24 cellular contexts compared by ENCODE assay signal in the genomic region with DNA sequence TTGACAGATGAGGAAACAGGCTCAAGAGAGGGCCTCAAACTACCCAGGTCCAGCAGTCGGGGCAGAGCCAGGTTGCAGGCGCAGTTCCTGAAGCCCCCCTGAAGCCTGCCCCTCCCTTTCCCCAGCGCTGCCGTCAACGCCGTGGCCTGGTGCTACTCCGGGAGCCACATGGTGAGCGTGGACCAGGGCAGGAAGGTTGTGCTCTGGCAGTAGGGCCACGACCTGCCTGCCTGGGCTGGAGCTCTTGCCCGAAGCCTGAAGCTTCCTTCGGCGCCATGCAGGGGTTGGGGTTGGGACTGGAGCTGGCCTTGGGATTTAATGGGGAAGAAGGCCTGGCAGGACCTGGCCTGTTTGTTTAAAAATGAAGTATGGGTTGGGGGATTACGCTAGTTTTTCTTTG. TPM values are rescaled to one million over a fixed set of nuclear protein-coding genes. Genes with fewer than 3 reads are reported as not detected.
A peak's percentile ranks its signal among the peaks of the same experiment; 100 is the strongest.
DNase-seq lines count a peak whose midpoint lies in the region; ATAC-seq, FAIRE-seq and TF ChIP-seq lines count a peak whose summit lies in the region.
"Had no signal": no experiment of that assay in that cellular context is flagged by ENCODE, and none has a peak within 500 bp of the region (broad histone marks: within the 10 kb centered on the region; RNA-seq: fewer than 3 reads in every experiment).

No MANE protein-coding gene starts in this region.

- no peak for TF ChIP-seq EP300 in K562 (IDR thresholded peaks at IDR 0.05; ENCODE audit: low read length)

- H3K79me2 ChIP-seq in K562 (ENCODE audit: control insufficient read depth, insufficient read depth, low read length), result no peaks in the 10 kb centered on the region

- no peaks in the 10 kb centered on the region for H3K36me3 Mint-ChIP-seq in activated naive CD4-positive, alpha-beta T cell treated with anti-CD3 and anti-CD28 coated beads, Interleukin-2, amount 50 U/mL, for 24 hours
- H3K36me3 Mint-ChIP-seq in natural killer cell, result no peaks in the 10 kb centered on the region

- H3K9ac ChIP-seq in K562 (ENCODE audit: insufficient read depth in 1 of 2, low read depth in 2 of 2, low read length in 2 of 2), result no peak overlapping the region

- ATAC-seq in K562 (no peak), natural killer cell (no peak), GM19351 (IDR thresholded peaks at IDR 0.05; ENCODE audit: unreplicated experiment) (no peak), GM21619 (IDR thresholded peaks at IDR 0.05; ENCODE audit: unreplicated experiment) (no peak)
- ATAC-seq: esophagus mucosa, Panc1, sciatic nerve had no signal

- TF ChIP-seq RAD21 in K562 (CRISPR knock-in tag; conservative IDR thresholded peaks at IDR 0.05 in 1 of 2, IDR thresholded peaks at IDR 0.05 in 1 of 2), result no peak

- no peaks in the 10 kb centered on the region for H3K27me3 ChIP-seq in K562 (ENCODE audit: control insufficient read depth in 2 of 2, insufficient read depth in 2 of 2, low read length in 2 of 2)
- H3K27me3 ChIP-seq: SJCRH30, upper lobe of left lung had no signal

- no peaks in the 10 kb centered on the region for H3K27me3 Mint-ChIP-seq in activated naive CD4-positive, alpha-beta T cell treated with anti-CD3 and anti-CD28 coated beads, Interleukin-2, amount 50 U/mL, for 24 hours
- no peaks in the 10 kb centered on the region for H3K27me3 Mint-ChIP-seq in natural killer cell (ENCODE audit: low read depth in 2 of 2)
- H3K27me3 Mint-ChIP-seq: activated naive CD4-positive, alpha-beta T cell treated with anti-CD3 and anti-CD28 coated beads, Interleukin-2, amount 10 ng/mL, durations not matched to agents 7 days and 5 days had no signal

- peak overlapping the region; percentile 72 for H3K27ac Mint-ChIP-seq in activated naive CD4-positive, alpha-beta T cell treated with anti-CD3 and anti-CD28 coated beads, Interleukin-2, amount 50 U/mL, for 24 hours
- H3K27ac Mint-ChIP-seq in natural killer cell, result peak overlapping the region; percentile 93 to 95

- H4K20me1 ChIP-seq in K562 (replicated peaks; ENCODE audit: control insufficient read depth, insufficient read depth, low read length), result no peaks in the 10 kb centered on the region

- H3K27ac ChIP-seq in K562 (ENCODE audit: extremely low read depth, low read depth, low read length), result no peak overlapping the region
- H3K27ac ChIP-seq: SJCRH30 had no signal

- no peaks in the 10 kb centered on the region for H3K36me3 ChIP-seq in K562 (ENCODE audit: control insufficient read depth, insufficient read depth, low read length)
- H3K36me3 ChIP-seq: SJCRH30 had no signal

- no peak for TF ChIP-seq CTCF in K562 (IDR thresholded peaks at IDR 0.05 in 2 of 3, conservative IDR thresholded peaks at IDR 0.05 in 1 of 3; ENCODE audit: insufficient read depth in 2 of 3, low read depth in 1 of 3, low read length in 3 of 3)
- no peak for TF ChIP-seq CTCF in natural killer cell (IDR thresholded peaks at IDR 0.05)

- no peak overlapping the region for H2AFZ ChIP-seq in K562 (ENCODE audit: low read depth, low read length)

- peaks cover 17% of the 10 kb centered on the region for H3K4me1 Mint-ChIP-seq in activated naive CD4-positive, alpha-beta T cell treated with anti-CD3 and anti-CD28 coated beads, Interleukin-2, amount 50 U/mL, for 24 hours
- H3K4me1 Mint-ChIP-seq in natural killer cell, result peaks cover 13 to 34% of the 10 kb centered on the region in 2 donors

- POLR2A ChIA-PET in K562 (lab: Yijun Ruan, JAX), result interaction anchor here (0.5 to 0.8 kb wide), 2 partner anchors 8 to 109 kb away, joined by 3 to 5 read pairs; no protein-coding TSS in a partner anchor

- CTCF ChIA-PET in K562 (lab: Yijun Ruan, JAX; ENCODE audit: low intra/inter-chr PET ratio), result no interaction called here

- H3K9me1 ChIP-seq in K562 (ENCODE audit: control insufficient read depth, insufficient read depth, low read length), result no peaks in the 10 kb centered on the region

- FAIRE-seq in K562 (lab: Jason Lieb, UNC), result no peak
- FAIRE-seq: astrocyte had no signal

- no peaks in the 10 kb centered on the region for H3K9me3 ChIP-seq in K562 (replicated peaks; ENCODE audit: control insufficient read depth, insufficient read depth, low read depth, low read length)
- H3K9me3 ChIP-seq: SJCRH30, upper lobe of left lung had no signal

- no peak for DNase-seq in activated naive CD4-positive, alpha-beta T cell treated with anti-CD3 and anti-CD28 coated beads, Interleukin-2, amount 50 U/mL, for 16 hours
- DNase-seq in K562 (ENCODE audit: extremely low read depth in 1 of 4, low spot score in 3 of 4) (no peak), natural killer cell (no peak), AG20443 (ENCODE audit: low spot score) (no peak), NCI-H524 (lab: John Stamatoyannopoulos, UW) (no peak)
- DNase-seq: activated naive CD4-positive, alpha-beta T cell treated with anti-CD3 and anti-CD28 coated beads, Interleukin-2, amount 10 ng/mL, durations not matched to agents 7 days and 5 days; C1 segment of cervical spinal cord; central memory CD4-positive, alpha-beta T cell; foreskin melanocyte; H7; hippocampal formation; NCI-H1105; NCI-H446 treated with DMSO at 0.1 percent for 48 hours; SJCRH30; stimulated activated CD4-positive, alpha-beta T cell treated with anti-CD3 and anti-CD28 coated beads, Interleukin-15, amount 100 ng/mL, for 24 hours had no signal

- intact Hi-C loops in K562 (cut with micrococcal nuclease), result no loop called here
- intact Hi-C loops in natural killer cell (cut with micrococcal nuclease), result no loop called here

- H3K4me3 ChIP-seq in K562, result no peak overlapping the region
- H3K4me3 ChIP-seq: lung, SJCRH30, upper lobe of left lung had no signal

- WGBS in K562 (ENCODE audit: insufficient coverage, low coverage, missing lambda C conversion rate), result 78% methylated on average over 12 of the region's 13 CpGs

- no peak for TF ChIP-seq POLR2A in K562 (conservative IDR thresholded peaks at IDR 0.05)

- no TSS peak for BruUV-seq in K562 (replicated peaks; lab: Mats Ljungman, UMichigan)

- H3K4me3 Mint-ChIP-seq in activated naive CD4-positive, alpha-beta T cell treated with anti-CD3 and anti-CD28 coated beads, Interleukin-2, amount 50 U/mL, for 24 hours, result no peak overlapping the region
- H3K4me3 Mint-ChIP-seq in natural killer cell, result no peak overlapping the region
- H3K4me3 Mint-ChIP-seq: activated naive CD4-positive, alpha-beta T cell treated with anti-CD3 and anti-CD28 coated beads, Interleukin-2, amount 10 ng/mL, durations not matched to agents 7 days and 5 days had no signal

- H3K9me3 Mint-ChIP-seq in activated naive CD4-positive, alpha-beta T cell treated with anti-CD3 and anti-CD28 coated beads, Interleukin-2, amount 50 U/mL, for 24 hours, result no peaks in the 10 kb centered on the region
- H3K9me3 Mint-ChIP-seq in natural killer cell, result no peaks in the 10 kb centered on the region
- H3K9me3 Mint-ChIP-seq: activated naive CD4-positive, alpha-beta T cell treated with anti-CD3 and anti-CD28 coated beads, Interleukin-2, amount 10 ng/mL, durations not matched to agents 7 days and 5 days had no signal

- in situ Hi-C loops in K562 (cut with MboI), result loop anchor here (5.0 kb wide), 1 partner anchor 413 kb away; no protein-coding TSS in a partner anchor

- H3K4me1 ChIP-seq in K562 (replicated peaks in 1 of 2; ENCODE audit: control insufficient read depth in 2 of 2, insufficient read depth in 2 of 2, low read length in 2 of 2), result peaks cover 0 to 18% of the 10 kb centered on the region in 2 experiments; a peak in 3 of 5 replicates

- no peak overlapping the region for H3K4me2 ChIP-seq in K562 (ENCODE audit: insufficient read depth, low read length)

TF ChIP-seq in K562, 482 proteins besides CTCF, POLR2A, EP300 and RAD21:
- TF ChIP-seq ELF2 (CRISPR knock-in tag; IDR thresholded peaks at IDR 0.05) (no peak), POLR2G (IDR thresholded peaks at IDR 0.05; ENCODE audit: low read depth, low read length) (peak; percentile 54)

RNA-seq across cellular contexts. Expression of a gene that starts 15.0 kb away (rescaled TPM):
- 57.3 and 108 TPM in 2 replicates for total RNA-seq in K562 (2011; cell fraction: chromatin; rRNA removed; ENCODE audit: low replicate concordance)
- 50.4 and 52.2 TPM in 2 replicates for total RNA-seq in K562 (2011; cell fraction: nucleolus; rRNA removed)
- total RNA-seq in K562 (2011; cell fraction: nucleoplasm; rRNA removed), result 58.1 and 76.9 TPM in 2 replicates
- 3.4 and 4.3 TPM in 2 replicates for total RNA-seq in K562 (2014; rRNA removed)
- 2.5 and 2.9 TPM in 2 replicates for total RNA-seq in K562 (2014; rRNA removed; fragmentation: Illumina TruSeq; extraction: Trizol)
- total RNA-seq in K562 (2015; rRNA removed; fragmentation: Illumina TruSeq; extraction: Trizol), result 4.9 and 6.7 TPM in 2 replicates
- 6.2 and 6.4 TPM in 2 replicates for total RNA-seq in K562 (2021)
- polyA plus RNA-seq in K562 (2011; rRNA removed), result 8.4 and 10.6 TPM in 2 replicates
- polyA plus RNA-seq in K562 (2011; cell fraction: cytosol; rRNA removed), result 5.7 TPM in 2 replicates
- 100 and 142 TPM in 2 replicates for polyA plus RNA-seq in K562 (2011; cell fraction: nucleus; rRNA removed)
- polyA plus RNA-seq in K562 (2012), result 13.7 and 47.5 TPM in 2 replicates
- 6.3 and 6.4 TPM in 2 replicates for polyA plus RNA-seq in K562 (2014; fragmentation: Illumina TruSeq; extraction: Trizol)
- polyA plus RNA-seq in K562 (2014; fragmentation: Nextera tagmentation; extraction: Ambion mirVana), result under 1 TPM; 0.18 to 0.59 TPM
- polyA plus RNA-seq in K562 (2014; rRNA removed), result 11.2 and 12.0 TPM in 2 replicates
- 4.1 and 4.6 TPM in 2 replicates for polyA minus RNA-seq in K562 (2011; rRNA and poly(A)+ RNA removed)
- polyA minus RNA-seq in K562 (2011; cell fraction: cytosol; rRNA and poly(A)+ RNA removed), result 1.1 and 2.8 TPM in 2 replicates
- polyA minus RNA-seq in K562 (2011; cell fraction: nucleus; rRNA and poly(A)+ RNA removed), result 17.1 and 18.2 TPM in 2 replicates
- 100 to 1,000 TPM; 172 to 190 (median 179) TPM for total RNA-seq in natural killer cell

RNA-seq across cellular contexts. Expression of a gene that starts 35.3 kb away (rescaled TPM):
- total RNA-seq in K562 (2011; cell fraction: chromatin; rRNA removed; ENCODE audit: low replicate concordance), result 13.4 and 36.4 TPM in 2 replicates
- 36.2 and 45.1 TPM in 2 replicates for total RNA-seq in K562 (2011; cell fraction: nucleolus; rRNA removed)
- total RNA-seq in K562 (2011; cell fraction: nucleoplasm; rRNA removed), result 27.5 and 29.2 TPM in 2 replicates
- total RNA-seq in K562 (2014; rRNA removed) (51.1 and 52.9 TPM in 2 replicates), K562 (2014; rRNA removed; fragmentation: Illumina TruSeq; extraction: Trizol) (18.1 and 18.3 TPM in 2 replicates), K562 (2015; rRNA removed; fragmentation: Illumina TruSeq; extraction: Trizol) (32.3 and 35.3 TPM in 2 replicates), K562 (2021) (31.9 and 37.5 TPM in 2 replicates), natural killer cell (10 to 100 TPM; 10.9 to 17.3 (median 11.7) TPM)
- polyA plus RNA-seq in K562 (2011; rRNA removed) (33.8 and 53.6 TPM in 2 replicates), K562 (2014; fragmentation: Illumina TruSeq; extraction: Trizol) (43.8 and 49.3 TPM in 2 replicates), K562 (2014; fragmentation: Nextera tagmentation; extraction: Ambion mirVana) (under 1 TPM; 0.15 to 0.51 TPM), K562 (2014; rRNA removed) (37.6 and 47.9 TPM in 2 replicates)
- 55.3 and 60.0 TPM in 2 replicates for polyA plus RNA-seq in K562 (2011; cell fraction: cytosol; rRNA removed)
- polyA plus RNA-seq in K562 (2011; cell fraction: nucleus; rRNA removed), result 31.9 and 33.6 TPM in 2 replicates
- 40.3 and 41.6 TPM in 2 replicates for polyA plus RNA-seq in K562 (2012)
- polyA minus RNA-seq in K562 (2011; rRNA and poly(A)+ RNA removed), result 22.8 and 32.2 TPM in 2 replicates
- 25.5 and 30.8 TPM in 2 replicates for polyA minus RNA-seq in K562 (2011; cell fraction: cytosol; rRNA and poly(A)+ RNA removed)
- 7.8 and 15.0 TPM in 2 replicates for polyA minus RNA-seq in K562 (2011; cell fraction: nucleus; rRNA and poly(A)+ RNA removed)
